Comparison of ENCODE assay signal across 19 cellular contexts in the genomic region with DNA sequence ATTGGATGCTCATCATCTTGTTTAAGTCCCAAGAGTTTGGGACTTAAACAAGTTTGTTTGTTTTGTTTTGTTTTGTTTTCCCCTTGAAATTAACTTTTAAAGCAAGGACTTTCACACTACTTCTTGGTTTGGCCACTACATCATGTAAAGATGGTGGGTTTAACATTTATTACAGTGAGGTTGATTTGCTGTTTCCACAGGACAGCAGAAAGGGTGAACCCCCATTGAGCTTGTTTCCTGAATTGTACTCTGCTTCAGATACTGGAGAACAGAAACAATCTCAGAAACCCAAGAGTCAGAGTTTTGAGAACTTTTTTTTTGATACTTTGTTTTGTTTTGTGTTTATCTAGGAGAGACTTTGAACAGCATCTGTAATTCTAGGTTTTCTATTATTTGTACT. TPM values are rescaled to one million over a fixed set of nuclear protein-coding genes. Genes with fewer than 3 reads are reported as not detected.
DNase-seq lines count a peak whose midpoint lies in the region; ATAC-seq and TF ChIP-seq lines count a peak whose summit lies in the region.
"Had no signal": no experiment of that assay in that cellular context is flagged by ENCODE, and none has a peak within 500 bp of the region (broad histone marks: within the 10 kb centered on the region; RNA-seq: fewer than 3 reads in every experiment).

No MANE protein-coding gene starts in this region.

- H3K4me3 ChIP-seq in neuronal stem cell (ENCODE audit: low read length in 2 of 2): no peak overlapping the region
- H3K4me3 ChIP-seq: BLaER1, Peyer's patch had no signal

- no peak overlapping the region for H3K4me2 ChIP-seq in neuronal stem cell (ENCODE audit: insufficient read depth, low read length, poor library complexity, severe bottlenecking)
- H3K4me2 ChIP-seq: BLaER1 had no signal

- no peak for ATAC-seq in natural killer cell treated with Interleukin-12 subunit alpha and Interleukin-12 subunit beta and Interleukin-15 and Interleukin-18, amount 100 ng/mL, for 72 hours
- ATAC-seq in natural killer cell (no peak), left ventricle myocardium superior (no peak)
- ATAC-seq in activated naive CD8-positive, alpha-beta T cell treated with anti-CD3 and anti-CD28 coated beads, Interleukin-2, amount 10 ng/mL, durations not matched to agents 7 days and 5 days (ENCODE audit: low read depth): no peak
- ATAC-seq: Right ventricle myocardium inferior had no signal

- H3K27ac Mint-ChIP-seq in natural killer cell treated with Interleukin-12 subunit alpha and Interleukin-12 subunit beta and Interleukin-15 and Interleukin-18, amount 100 ng/mL, for 72 hours: peak overlapping the region; percentile 78 to 81
- H3K27ac Mint-ChIP-seq in natural killer cell: peak overlapping the region in 1 of 2 donors; percentile 10
- peak overlapping the region; percentile 66 for H3K27ac Mint-ChIP-seq in activated naive CD8-positive, alpha-beta T cell treated with anti-CD3 and anti-CD28 coated beads, Interleukin-2, amount 10 ng/mL, durations not matched to agents 7 days and 5 days
- H3K27ac Mint-ChIP-seq: CD8-positive, alpha-beta memory T cell had no signal

- peaks cover 40 to 49% of the 10 kb centered on the region in 2 donors for H3K4me1 Mint-ChIP-seq in natural killer cell treated with Interleukin-12 subunit alpha and Interleukin-12 subunit beta and Interleukin-15 and Interleukin-18, amount 100 ng/mL, for 72 hours (ENCODE audit: low read depth in 2 of 2)
- peaks cover 25 to 28% of the 10 kb centered on the region in 2 donors for H3K4me1 Mint-ChIP-seq in natural killer cell
- peaks cover 52% of the 10 kb centered on the region for H3K4me1 Mint-ChIP-seq in activated naive CD8-positive, alpha-beta T cell treated with anti-CD3 and anti-CD28 coated beads, Interleukin-2, amount 10 ng/mL, durations not matched to agents 7 days and 5 days

- in situ Hi-C loops in KBM-7 (cut with MboI; ENCODE audit: low pct_unique_long_range_greater_than_20kb, low sequenced_read_pairs): no loop called here

- H3K18ac ChIP-seq in neuronal stem cell (ENCODE audit: low read length): no peak overlapping the region

- no peak overlapping the region for H4K8ac ChIP-seq in neuronal stem cell (ENCODE audit: low read depth, low read length)

- H2BK5ac ChIP-seq in neuronal stem cell (ENCODE audit: low read length): no peak overlapping the region

- no peak overlapping the region for H3K14ac ChIP-seq in neuronal stem cell (ENCODE audit: low read length)

- H2AK5ac ChIP-seq in neuronal stem cell (ENCODE audit: low read depth, low read length): no peak overlapping the region

- peak overlapping the region; percentile 65 for H2AFZ ChIP-seq in neuronal stem cell (ENCODE audit: low read length)

- peak overlapping the region; percentile 47 for H3K4me3 Mint-ChIP-seq in natural killer cell treated with Interleukin-12 subunit alpha and Interleukin-12 subunit beta and Interleukin-15 and Interleukin-18, amount 100 ng/mL, for 72 hours
- H3K4me3 Mint-ChIP-seq in natural killer cell: no peak overlapping the region
- no peak overlapping the region for H3K4me3 Mint-ChIP-seq in activated naive CD8-positive, alpha-beta T cell treated with anti-CD3 and anti-CD28 coated beads, Interleukin-2, amount 10 ng/mL, durations not matched to agents 7 days and 5 days
- H3K4me3 Mint-ChIP-seq: CD8-positive, alpha-beta memory T cell had no signal

- POLR2A ChIA-PET in activated naive CD8-positive, alpha-beta T cell treated with anti-CD3 and anti-CD28 coated beads, Interleukin-2, amount 10 ng/mL, durations not matched to agents 7 days and 5 days (lab: Charles Lee): no interaction called here

- H3K36me3 ChIP-seq in neuronal stem cell (replicated peaks in 1 of 2; ENCODE audit: control insufficient read depth in 2 of 2, insufficient read depth in 2 of 2, low read length in 2 of 2): no peaks in the 10 kb centered on the region
- H3K36me3 ChIP-seq: BLaER1, Peyer's patch had no signal

- intact Hi-C loops in natural killer cell (cut with micrococcal nuclease): loop anchor here (10.0 kb wide), 1 partner anchor 735 kb away; no protein-coding TSS in a partner anchor
- intact Hi-C loops in left ventricle myocardium superior (cut with micrococcal nuclease): no loop called here

- H3K27me3 ChIP-seq in neuronal stem cell (ENCODE audit: control insufficient read depth in 3 of 3, insufficient read depth in 3 of 3, low read depth in 1 of 3, low read length in 3 of 3): no peaks in the 10 kb centered on the region
- H3K27me3 ChIP-seq: BLaER1, Peyer's patch had no signal

- H4K91ac ChIP-seq in neuronal stem cell (ENCODE audit: low read depth, low read length, poor library complexity): no peak overlapping the region

- H2BK120ac ChIP-seq in neuronal stem cell (ENCODE audit: low read depth, low read length): no peak overlapping the region

- peaks cover 13% of the 10 kb centered on the region for H3K36me3 Mint-ChIP-seq in natural killer cell treated with Interleukin-12 subunit alpha and Interleukin-12 subunit beta and Interleukin-15 and Interleukin-18, amount 100 ng/mL, for 72 hours
- no peaks in the 10 kb centered on the region for H3K36me3 Mint-ChIP-seq in natural killer cell
- H3K36me3 Mint-ChIP-seq in activated naive CD8-positive, alpha-beta T cell treated with anti-CD3 and anti-CD28 coated beads, Interleukin-2, amount 10 ng/mL, durations not matched to agents 7 days and 5 days: no peaks in the 10 kb centered on the region
- H3K36me3 Mint-ChIP-seq: CD8-positive, alpha-beta memory T cell had no signal

- no peaks in the 10 kb centered on the region for H3K9me3 ChIP-seq in neuronal stem cell (replicated peaks in 1 of 2; ENCODE audit: control insufficient read depth in 2 of 2, insufficient read depth in 1 of 2, low read depth in 1 of 2, low read length in 2 of 2)
- H3K9me3 ChIP-seq: BLaER1, Peyer's patch had no signal

- H3K27me3 Mint-ChIP-seq in natural killer cell treated with Interleukin-12 subunit alpha and Interleukin-12 subunit beta and Interleukin-15 and Interleukin-18, amount 100 ng/mL, for 72 hours: no peaks in the 10 kb centered on the region
- no peaks in the 10 kb centered on the region for H3K27me3 Mint-ChIP-seq in natural killer cell (ENCODE audit: low read depth in 2 of 2)
- H3K27me3 Mint-ChIP-seq in activated naive CD8-positive, alpha-beta T cell treated with anti-CD3 and anti-CD28 coated beads, Interleukin-2, amount 10 ng/mL, durations not matched to agents 7 days and 5 days: peaks cover 2% of the 10 kb centered on the region

- no peaks in the 10 kb centered on the region for H3K4me1 ChIP-seq in neuronal stem cell (ENCODE audit: control insufficient read depth in 2 of 2, insufficient read depth in 1 of 2, low read depth in 1 of 2, low read length in 2 of 2)
- H3K4me1 ChIP-seq: Peyer's patch had no signal

- H2BK12ac ChIP-seq in neuronal stem cell (ENCODE audit: low read length): no peak overlapping the region

- no peak overlapping the region for H3K27ac ChIP-seq in neuronal stem cell (replicated peaks; ENCODE audit: low read length)
- H3K27ac ChIP-seq: BLaER1, Peyer's patch had no signal

- H3K9me3 Mint-ChIP-seq in natural killer cell treated with Interleukin-12 subunit alpha and Interleukin-12 subunit beta and Interleukin-15 and Interleukin-18, amount 100 ng/mL, for 72 hours: no peaks in the 10 kb centered on the region
- H3K9me3 Mint-ChIP-seq in natural killer cell: no peaks in the 10 kb centered on the region
- no peaks in the 10 kb centered on the region for H3K9me3 Mint-ChIP-seq in activated naive CD8-positive, alpha-beta T cell treated with anti-CD3 and anti-CD28 coated beads, Interleukin-2, amount 10 ng/mL, durations not matched to agents 7 days and 5 days
- H3K9me3 Mint-ChIP-seq: CD8-positive, alpha-beta memory T cell had no signal

- no peak for TF ChIP-seq CTCF in natural killer cell (IDR thresholded peaks at IDR 0.05)

- H2BK15ac ChIP-seq in neuronal stem cell (ENCODE audit: low read length): no peak overlapping the region

- no peak for DNase-seq in natural killer cell treated with Interleukin-12 subunit alpha and Interleukin-12 subunit beta and Interleukin-15 and Interleukin-18, amount 100 ng/mL, for 72 hours (ENCODE audit: low spot score)
- DNase-seq in natural killer cell (no peak), KBM-7 (peak; percentile 11), neuronal stem cell (ENCODE audit: low spot score) (no peak), GF-D8 (lab: John Stamatoyannopoulos, UW) (no peak), left ventricle myocardium superior (no peak)
- no peak for DNase-seq in activated naive CD8-positive, alpha-beta T cell treated with anti-CD3 and anti-CD28 coated beads, Interleukin-2, amount 10 ng/mL, durations not matched to agents 7 days and 5 days
- DNase-seq: CD8-positive, alpha-beta memory T cell; DMS79; GOT3; Karpas-422; MM.1S; NCI-H1092 treated with DMSO at 0.1 percent for 48 hours; NCI-H2081 treated with DMSO at 0.1 percent for 48 hours; NCI-H510A treated with DMSO at 0.1 percent for 48 hours; NCI-H82; Peyer's patch had no signal

- no peaks in the 10 kb centered on the region for H3K79me1 ChIP-seq in neuronal stem cell (ENCODE audit: low read depth, low read length)

- no peak overlapping the region for H3K23ac ChIP-seq in neuronal stem cell (ENCODE audit: low read depth, low read length, poor library complexity)

- no peak overlapping the region for H3K4ac ChIP-seq in neuronal stem cell (ENCODE audit: low read length)

- H3K9ac ChIP-seq in neuronal stem cell (ENCODE audit: low read depth, low read length, poor library complexity): no peak overlapping the region
- H3K9ac ChIP-seq: BLaER1 had no signal

RNA-seq across cellular contexts. Expression of a gene that starts 6.7 kb away (rescaled TPM):
- total RNA-seq in natural killer cell treated with Interleukin-12 subunit alpha and Interleukin-12 subunit beta and Interleukin-15 and Interleukin-18, amount 100 ng/mL, for 72 hours: not detected
- total RNA-seq in natural killer cell (not detected), left ventricle myocardium superior (not detected)
- total RNA-seq in activated naive CD8-positive, alpha-beta T cell treated with anti-CD3 and anti-CD28 coated beads, Interleukin-2, amount 10 ng/mL, durations not matched to agents 7 days and 5 days: not detected
- not detected for polyA plus RNA-seq in neuronal stem cell (2013, experiment 1 of 2)
- polyA plus RNA-seq in neuronal stem cell (2013, experiment 2 of 2): not detected
- total RNA-seq: CD8-positive, alpha-beta memory T cell; Peyer's patch; Right ventricle myocardium inferior had no signal
- polyA plus RNA-seq: CD8-positive, alpha-beta memory T cell had no signal

RNA-seq across cellular contexts. Expression of a gene that starts 42.6 kb away (rescaled TPM):
- total RNA-seq in natural killer cell treated with Interleukin-12 subunit alpha and Interleukin-12 subunit beta and Interleukin-15 and Interleukin-18, amount 100 ng/mL, for 72 hours: 10 to 100 TPM; 29.8 to 29.9 TPM
- total RNA-seq in natural killer cell (10 to 100 TPM; 22.0 to 34.2 (median 29.1) TPM), left ventricle myocardium superior (33.1 TPM)
- total RNA-seq in activated naive CD8-positive, alpha-beta T cell treated with anti-CD3 and anti-CD28 coated beads, Interleukin-2, amount 10 ng/mL, durations not matched to agents 7 days and 5 days: 10 to 100 TPM; 22.9 to 23.7 TPM
- 47.5 TPM for polyA plus RNA-seq in neuronal stem cell (2013, experiment 1 of 2)
- 50.5 TPM for polyA plus RNA-seq in neuronal stem cell (2013, experiment 2 of 2)
